ENCODE assay signal across 28 cellular contexts in the genomic region with DNA sequence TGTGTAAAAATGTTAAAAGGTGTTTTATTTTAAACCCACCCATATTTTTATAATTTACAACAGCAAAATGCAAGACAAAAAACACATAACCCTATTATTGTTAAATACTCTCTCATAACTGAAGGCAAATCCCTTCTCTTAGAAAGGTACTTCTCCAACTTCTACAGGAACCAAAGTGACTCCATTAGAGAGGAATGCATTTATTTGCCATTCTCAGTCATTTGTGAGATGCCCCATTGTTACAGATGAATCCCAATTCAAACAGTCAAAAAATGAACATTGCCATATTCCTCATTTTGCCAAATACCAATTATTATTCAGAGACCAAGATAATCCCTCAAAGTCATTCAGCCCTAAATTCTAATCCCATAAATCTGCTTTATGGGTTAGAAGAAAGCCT.
"Had no signal": no experiment of that assay in that cellular context is flagged by ENCODE, and none has a peak within 500 bp of the region (broad histone marks: within the 10 kb centered on the region; RNA-seq: fewer than 3 reads in every experiment).

No MANE protein-coding gene starts in this region.

- DNase-seq: activated CD4-positive, alpha-beta memory T cell treated with anti-CD3 and anti-CD28 coated beads, Interleukin-2, amount 10 ng/mL, durations not matched to agents 7 days and 5 days; activated CD4-positive, alpha-beta T cell treated with anti-CD3 and anti-CD28 coated beads for 1 hour; activated CD4-positive, alpha-beta T cell treated with anti-CD3 and anti-CD28 coated beads for 4 hours; activated CD4-positive, alpha-beta T cell treated with anti-CD3 and anti-CD28 coated beads, Interleukin-2, amount 10 ng/mL, durations not matched to agents 7 days and 5 days; activated CD4-positive, alpha-beta T cell treated with anti-CD3 and anti-CD28 coated beads, Interleukin-2, amount 50 U/mL, for 4 hours; activated CD8-positive, alpha-beta memory T cell treated with anti-CD3 and anti-CD28 coated beads, Interleukin-2, amount 50 U/mL, for 48 hours; activated gamma-delta T cell; activated naive CD4-positive, alpha-beta T cell; activated naive CD4-positive, alpha-beta T cell treated with anti-CD3 and anti-CD28 coated beads, Interleukin-2, amount 10 ng/mL, durations not matched to agents 7 days and 5 days; activated naive CD8-positive, alpha-beta T cell treated with anti-CD3 and anti-CD28 coated beads, Interleukin-2, amount 10 ng/mL, durations not matched to agents 7 days and 5 days; activated T-cell treated with anti-CD3 and anti-CD28 coated beads for 4 hours; activated T-cell treated with anti-CD3 and anti-CD28 coated beads, Interleukin-2, amount 50 U/mL, for 24 hours; activated T-cell treated with anti-CD3 and anti-CD28 coated beads, Interleukin-2, amount 50 U/mL, for 72 hours; dorsolateral prefrontal cortex; effector memory CD4-positive, alpha-beta T cell; erythroblast; esophagus squamous epithelium; foreskin fibroblast; head of caudate nucleus; T-helper 2 cell had no signal

- H3K36me3 ChIP-seq: ascending aorta, breast epithelium, esophagus squamous epithelium had no signal

- H3K27me3 Mint-ChIP-seq: activated T-cell treated with anti-CD3 and anti-CD28 coated beads, Interleukin-2, amount 50 U/mL, for 24 hours; brain had no signal

- H3K4me3 Mint-ChIP-seq: activated CD4-positive, alpha-beta memory T cell treated with anti-CD3 and anti-CD28 coated beads, Interleukin-2, amount 10 ng/mL, durations not matched to agents 7 days and 5 days; activated CD4-positive, alpha-beta T cell treated with anti-CD3 and anti-CD28 coated beads, Interleukin-2, amount 10 ng/mL, durations not matched to agents 7 days and 5 days; activated naive CD4-positive, alpha-beta T cell treated with anti-CD3 and anti-CD28 coated beads, Interleukin-2, amount 10 ng/mL, durations not matched to agents 7 days and 5 days; activated naive CD8-positive, alpha-beta T cell treated with anti-CD3 and anti-CD28 coated beads, Interleukin-2, amount 10 ng/mL, durations not matched to agents 7 days and 5 days; activated T-cell treated with anti-CD3 and anti-CD28 coated beads, Interleukin-2, amount 50 U/mL, for 24 hours; activated T-cell treated with anti-CD3 and anti-CD28 coated beads, Interleukin-2, amount 50 U/mL, for 72 hours; brain; central memory CD8-positive, alpha-beta T cell; dendritic cell treated with granulocyte-macrophage colony-stimulating factor and Interleukin-4, amounts not matched to agents 40 ng/mL and 50 ng/mL, for 4 days; WTC11 had no signal

- H3K9me3 Mint-ChIP-seq: activated CD4-positive, alpha-beta memory T cell treated with anti-CD3 and anti-CD28 coated beads, Interleukin-2, amount 10 ng/mL, durations not matched to agents 7 days and 5 days; activated CD4-positive, alpha-beta T cell treated with anti-CD3 and anti-CD28 coated beads, Interleukin-2, amount 10 ng/mL, durations not matched to agents 7 days and 5 days; activated naive CD4-positive, alpha-beta T cell treated with anti-CD3 and anti-CD28 coated beads, Interleukin-2, amount 10 ng/mL, durations not matched to agents 7 days and 5 days; activated naive CD4-positive, alpha-beta T cell treated with anti-CD3 and anti-CD28 coated beads, Interleukin-2, amount 50 U/mL, for 72 hours; activated naive CD8-positive, alpha-beta T cell treated with anti-CD3 and anti-CD28 coated beads, Interleukin-2, amount 10 ng/mL, durations not matched to agents 7 days and 5 days; activated T-cell treated with anti-CD3 and anti-CD28 coated beads, Interleukin-2, amount 50 U/mL, for 24 hours; activated T-cell treated with anti-CD3 and anti-CD28 coated beads, Interleukin-2, amount 50 U/mL, for 72 hours; central memory CD8-positive, alpha-beta T cell; dendritic cell treated with granulocyte-macrophage colony-stimulating factor and Interleukin-4, amounts not matched to agents 40 ng/mL and 50 ng/mL, for 4 days had no signal

- ATAC-seq: activated naive CD4-positive, alpha-beta T cell treated with anti-CD3 and anti-CD28 coated beads, Interleukin-2, amount 50 U/mL, for 72 hours; activated T-cell treated with anti-CD3 and anti-CD28 coated beads, Interleukin-2, amount 50 U/mL, for 72 hours; WTC11 had no signal

- H3K4me1 ChIP-seq: ascending aorta, breast epithelium had no signal

- H3K27me3 ChIP-seq: ascending aorta, breast epithelium, dorsolateral prefrontal cortex, esophagus squamous epithelium had no signal

- H3K36me3 Mint-ChIP-seq: activated naive CD4-positive, alpha-beta T cell treated with anti-CD3 and anti-CD28 coated beads, Interleukin-2, amount 10 ng/mL, durations not matched to agents 7 days and 5 days; activated naive CD4-positive, alpha-beta T cell treated with anti-CD3 and anti-CD28 coated beads, Interleukin-2, amount 50 U/mL, for 72 hours; activated naive CD8-positive, alpha-beta T cell treated with anti-CD3 and anti-CD28 coated beads, Interleukin-2, amount 10 ng/mL, durations not matched to agents 7 days and 5 days had no signal

- H3K4me1 Mint-ChIP-seq: activated CD4-positive, alpha-beta memory T cell treated with anti-CD3 and anti-CD28 coated beads, Interleukin-2, amount 10 ng/mL, durations not matched to agents 7 days and 5 days; activated CD4-positive, alpha-beta T cell treated with anti-CD3 and anti-CD28 coated beads, Interleukin-2, amount 10 ng/mL, durations not matched to agents 7 days and 5 days; activated naive CD4-positive, alpha-beta T cell treated with anti-CD3 and anti-CD28 coated beads, Interleukin-2, amount 10 ng/mL, durations not matched to agents 7 days and 5 days; activated naive CD8-positive, alpha-beta T cell treated with anti-CD3 and anti-CD28 coated beads, Interleukin-2, amount 10 ng/mL, durations not matched to agents 7 days and 5 days; central memory CD8-positive, alpha-beta T cell had no signal

- H3K9me3 ChIP-seq: ascending aorta, breast epithelium, esophagus squamous epithelium had no signal

- H3K4me3 ChIP-seq: ascending aorta, breast epithelium, coronary artery, dorsolateral prefrontal cortex, esophagus squamous epithelium had no signal

- H3K27ac ChIP-seq: ascending aorta, breast epithelium, coronary artery, dorsolateral prefrontal cortex, esophagus squamous epithelium had no signal

- H3K27ac Mint-ChIP-seq: activated CD4-positive, alpha-beta memory T cell treated with anti-CD3 and anti-CD28 coated beads, Interleukin-2, amount 10 ng/mL, durations not matched to agents 7 days and 5 days; activated CD4-positive, alpha-beta T cell treated with anti-CD3 and anti-CD28 coated beads, Interleukin-2, amount 10 ng/mL, durations not matched to agents 7 days and 5 days; activated naive CD4-positive, alpha-beta T cell treated with anti-CD3 and anti-CD28 coated beads, Interleukin-2, amount 10 ng/mL, durations not matched to agents 7 days and 5 days; activated naive CD4-positive, alpha-beta T cell treated with anti-CD3 and anti-CD28 coated beads, Interleukin-2, amount 50 U/mL, for 72 hours; activated naive CD8-positive, alpha-beta T cell treated with anti-CD3 and anti-CD28 coated beads, Interleukin-2, amount 10 ng/mL, durations not matched to agents 7 days and 5 days; activated T-cell treated with anti-CD3 and anti-CD28 coated beads, Interleukin-2, amount 50 U/mL, for 24 hours; activated T-cell treated with anti-CD3 and anti-CD28 coated beads, Interleukin-2, amount 50 U/mL, for 72 hours; brain; dendritic cell treated with granulocyte-macrophage colony-stimulating factor and Interleukin-4, amounts not matched to agents 40 ng/mL and 50 ng/mL, for 4 days; WTC11 had no signal
